18 cellular contexts compared by ENCODE assay signal in genomic region chr5:56703962-56704361, GRCh38.
DNase-seq lines count a peak whose midpoint lies in the region; ATAC-seq and TF ChIP-seq lines count a peak whose summit lies in the region.
"Had no signal": no experiment of that assay in that cellular context is flagged by ENCODE, and none has a peak within 500 bp of the region (broad histone marks: within the 10 kb centered on the region; RNA-seq: fewer than 3 reads in every experiment).

No MANE protein-coding gene starts in this region.

- H3K4me3 Mint-ChIP-seq in activated T-cell treated with anti-CD3 and anti-CD28 coated beads, Interleukin-2, amount 50 U/mL, for 72 hours = no peak overlapping the region
- no peak overlapping the region for H3K4me3 Mint-ChIP-seq in activated T-helper 17 cell treated with anti-CD3 and anti-CD28 coated beads, Interleukin-2, amount 50 U/mL, for 72 hours
- H3K4me3 Mint-ChIP-seq: H9 had no signal

- H4K8ac ChIP-seq in neuronal stem cell (ENCODE audit: low read depth, low read length) = no peak overlapping the region

- no peak overlapping the region for H2BK5ac ChIP-seq in neuronal stem cell (ENCODE audit: low read length)

- H3K36me3 Mint-ChIP-seq in activated T-cell treated with anti-CD3 and anti-CD28 coated beads, Interleukin-2, amount 50 U/mL, for 72 hours (ENCODE audit: insufficient read depth in 2 of 2) = no peaks in the 10 kb centered on the region
- no peaks in the 10 kb centered on the region for H3K36me3 Mint-ChIP-seq in activated T-helper 17 cell treated with anti-CD3 and anti-CD28 coated beads, Interleukin-2, amount 50 U/mL, for 72 hours (ENCODE audit: low read depth)
- H3K36me3 Mint-ChIP-seq: CD4-positive, alpha-beta memory T cell had no signal

- no peaks in the 10 kb centered on the region for H3K79me1 ChIP-seq in neuronal stem cell (ENCODE audit: low read depth, low read length)

- WGBS in neuronal stem cell (ENCODE audit: extremely low coverage in 2 of 2, insufficient read length in 2 of 2, insufficient replicate concordance in 1 of 2), 2 donors = no CpG with 5 or more reads among the region's 2 CpGs

- H2BK15ac ChIP-seq in neuronal stem cell (ENCODE audit: low read length) = no peak overlapping the region

- no peak for DNase-seq in activated T-cell treated with anti-CD3 and anti-CD28 coated beads, Interleukin-2, amount 50 U/mL, for 72 hours
- DNase-seq in activated T-cell treated with anti-CD3 and anti-CD28 coated beads, Interleukin-2, amount 50 U/mL, for 48 hours = no peak
- DNase-seq in neuronal stem cell (ENCODE audit: low spot score) (no peak), KG1 (lab: John Stamatoyannopoulos, UW) (no peak), GM13977 (ENCODE audit: low spot score) (no peak)
- DNase-seq: 8988T; AML-193; C1 segment of cervical spinal cord; CD4-positive, alpha-beta memory T cell; COR-L47; DMS153; EL; GOT3; H9; IMR-90 had no signal

- H3K14ac ChIP-seq in neuronal stem cell (ENCODE audit: low read length) = no peak overlapping the region

- H2BK12ac ChIP-seq in neuronal stem cell (ENCODE audit: low read length) = no peak overlapping the region

- no peak overlapping the region for H2AK5ac ChIP-seq in neuronal stem cell (ENCODE audit: low read depth, low read length)

- H3K27ac Mint-ChIP-seq in activated T-cell treated with anti-CD3 and anti-CD28 coated beads, Interleukin-2, amount 50 U/mL, for 72 hours = peak overlapping the region; percentile 5
- H3K27ac Mint-ChIP-seq in activated T-helper 17 cell treated with anti-CD3 and anti-CD28 coated beads, Interleukin-2, amount 50 U/mL, for 72 hours = peak overlapping the region; percentile 39
- H3K27ac Mint-ChIP-seq: H9 had no signal

- H3K18ac ChIP-seq in neuronal stem cell (ENCODE audit: low read length) = peak overlapping the region; percentile 20

- H3K4ac ChIP-seq in neuronal stem cell (ENCODE audit: low read length) = no peak overlapping the region

- in situ Hi-C loops in GM13977 (cut with MboI; ENCODE audit: low pct_unique_long_range_greater_than_20kb, low sequenced_read_pairs, unreplicated experiment) = no loop called here

- H2AFZ ChIP-seq in neuronal stem cell (ENCODE audit: low read length) = no peak overlapping the region

- H3K9ac ChIP-seq in neuronal stem cell (ENCODE audit: low read depth, low read length, poor library complexity) = no peak overlapping the region

- H3K4me2 ChIP-seq in neuronal stem cell (ENCODE audit: insufficient read depth, low read length, poor library complexity, severe bottlenecking) = no peak overlapping the region

- no peak overlapping the region for H3K4me3 ChIP-seq in neuronal stem cell (ENCODE audit: low read length in 2 of 2)

- peaks cover 37% of the 10 kb centered on the region for H3K4me1 Mint-ChIP-seq in activated T-cell treated with anti-CD3 and anti-CD28 coated beads, Interleukin-2, amount 50 U/mL, for 72 hours (ENCODE audit: low read depth)
- peaks cover 41% of the 10 kb centered on the region for H3K4me1 Mint-ChIP-seq in activated T-helper 17 cell treated with anti-CD3 and anti-CD28 coated beads, Interleukin-2, amount 50 U/mL, for 72 hours

- peaks cover 7% of the 10 kb centered on the region for H3K27me3 Mint-ChIP-seq in activated T-cell treated with anti-CD3 and anti-CD28 coated beads, Interleukin-2, amount 50 U/mL, for 72 hours (ENCODE audit: low read depth)
- no peaks in the 10 kb centered on the region for H3K27me3 Mint-ChIP-seq in activated T-helper 17 cell treated with anti-CD3 and anti-CD28 coated beads, Interleukin-2, amount 50 U/mL, for 72 hours

- ATAC-seq in activated T-cell treated with anti-CD3 and anti-CD28 coated beads, Interleukin-2, amount 50 U/mL, for 72 hours (replicated peaks in 1 of 2) = no peak
- ATAC-seq in activated T-helper 17 cell treated with anti-CD3 and anti-CD28 coated beads, Interleukin-2, amount 50 U/mL, for 72 hours (replicated peaks) = no peak
- ATAC-seq in GM21576 (IDR thresholded peaks at IDR 0.05; ENCODE audit: unreplicated experiment) (no peak), GM18873 (IDR thresholded peaks at IDR 0.05; ENCODE audit: low FRiP score, unreplicated experiment) (no peak)

- no peak overlapping the region for H3K23ac ChIP-seq in neuronal stem cell (ENCODE audit: low read depth, low read length, poor library complexity)

- TF ChIP-seq CTCF in GM13977 (IDR thresholded peaks at IDR 0.05; ENCODE audit: extremely low read depth, insufficient read depth, missing control alignments) = no peak

- no peaks in the 10 kb centered on the region for H3K36me3 ChIP-seq in neuronal stem cell (replicated peaks in 1 of 2; ENCODE audit: control insufficient read depth in 2 of 2, insufficient read depth in 2 of 2, low read length in 2 of 2)

- H3K4me1 ChIP-seq in neuronal stem cell (ENCODE audit: control insufficient read depth in 2 of 2, insufficient read depth in 1 of 2, low read depth in 1 of 2, low read length in 2 of 2) = peaks cover 5 to 10% of the 10 kb centered on the region in 2 donors

- no peaks in the 10 kb centered on the region for H3K9me3 ChIP-seq in neuronal stem cell (replicated peaks in 1 of 2; ENCODE audit: control insufficient read depth in 2 of 2, insufficient read depth in 1 of 2, low read depth in 1 of 2, low read length in 2 of 2)

- H3K9me3 Mint-ChIP-seq in activated T-cell treated with anti-CD3 and anti-CD28 coated beads, Interleukin-2, amount 50 U/mL, for 72 hours = no peaks in the 10 kb centered on the region
- H3K9me3 Mint-ChIP-seq in activated T-helper 17 cell treated with anti-CD3 and anti-CD28 coated beads, Interleukin-2, amount 50 U/mL, for 72 hours = no peaks in the 10 kb centered on the region
- H3K9me3 Mint-ChIP-seq: H9 had no signal

- no peak overlapping the region for H3K27ac ChIP-seq in neuronal stem cell (replicated peaks; ENCODE audit: low read length)

- no peak overlapping the region for H4K91ac ChIP-seq in neuronal stem cell (ENCODE audit: low read depth, low read length, poor library complexity)

- H3K27me3 ChIP-seq in neuronal stem cell (ENCODE audit: control insufficient read depth in 3 of 3, insufficient read depth in 3 of 3, low read depth in 1 of 3, low read length in 3 of 3) = no peaks in the 10 kb centered on the region

- no peak overlapping the region for H2BK120ac ChIP-seq in neuronal stem cell (ENCODE audit: low read depth, low read length)
